Comparison of ENCODE assay signal across 22 cellular contexts in the genomic region with DNA sequence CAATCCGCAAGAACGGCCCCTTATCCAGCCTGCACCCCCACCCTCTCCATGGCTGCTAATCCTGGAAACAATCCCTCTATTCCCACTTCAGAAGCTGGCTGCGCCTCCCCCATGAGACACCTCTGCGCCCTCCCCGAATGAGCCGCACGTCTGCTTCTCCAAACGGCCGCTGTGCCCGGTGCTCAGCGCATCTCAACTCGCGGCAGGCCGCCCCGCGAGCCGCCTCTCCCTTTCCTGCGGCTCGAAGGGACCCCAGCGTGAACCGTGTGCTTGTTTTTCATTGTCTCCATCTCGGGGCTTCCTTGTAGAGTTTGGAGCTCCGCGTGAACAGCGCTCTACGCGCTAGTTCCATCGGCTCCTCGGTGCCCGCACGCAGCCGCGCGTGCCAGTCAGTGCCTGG. TPM values are rescaled to one million over a fixed set of nuclear protein-coding genes. Genes with fewer than 3 reads are reported as not detected.
DNase-seq lines count a peak whose midpoint lies in the region; ATAC-seq lines count a peak whose summit lies in the region.
"Had no signal": no experiment of that assay in that cellular context is flagged by ENCODE, and none has a peak within 500 bp of the region (broad histone marks: within the 10 kb centered on the region; RNA-seq: fewer than 3 reads in every experiment).

No MANE protein-coding gene starts in this region.

- no peak overlapping the region for H3K27ac Mint-ChIP-seq in T-helper 1 cell treated with Interleukin-12 subunit alpha and Interleukin-12 subunit beta and Interleukin-4 antibody, amounts not matched to agents 30 μg/mL and 1 μg/mL, for 36 hours
- H3K27ac Mint-ChIP-seq in naive thymus-derived CD8-positive, alpha-beta T cell, result peak overlapping the region in 2 of 10 donors; percentile 40 to 53
- H3K27ac Mint-ChIP-seq in activated CD8-positive, alpha-beta T cell treated with anti-CD3 and anti-CD28 coated beads, Interleukin-2, amount 10 ng/mL, durations not matched to agents 7 days and 5 days, result no peak overlapping the region
- H3K27ac Mint-ChIP-seq: activated B cell treated with CpG ODN at 0.5 μM for 24 hours, immature natural killer cell had no signal

- DNase-seq in T-helper 1 cell (no peak), COLO668 (lab: John Stamatoyannopoulos, UW; ENCODE audit: unreplicated experiment) (peak; percentile 18), NCI-H748 treated with DMSO at 0.1 percent for 48 hours (lab: John Stamatoyannopoulos, UW) (no peak)
- peak in 1 of 10 donors; percentile 12 for DNase-seq in naive thymus-derived CD8-positive, alpha-beta T cell
- DNase-seq in activated CD4-positive, alpha-beta T cell treated with anti-CD3 and anti-CD28 coated beads for 1 hour, result no peak
- DNase-seq in activated CD8-positive, alpha-beta T cell treated with anti-CD3 and anti-CD28 coated beads, Interleukin-2, amount 10 ng/mL, durations not matched to agents 7 days and 5 days, result no peak
- DNase-seq: activated B cell treated with CpG ODN at 0.5 μM for 24 hours; effector CD4-positive, alpha-beta T cell; esophagus squamous epithelium; immature natural killer cell; MM.1S; NCI-H1694 treated with DMSO at 0.1 percent for 48 hours; NCI-H446 treated with DMSO at 0.1 percent for 48 hours; right cardiac atrium had no signal

- H3K27me3 Mint-ChIP-seq in T-helper 1 cell treated with Interleukin-12 subunit alpha and Interleukin-12 subunit beta and Interleukin-4 antibody, amounts not matched to agents 30 μg/mL and 1 μg/mL, for 36 hours (ENCODE audit: low read depth), result peaks cover 24% of the 10 kb centered on the region
- peaks cover 0 to 26% (median 14%) of the 10 kb centered on the region in 5 donors for H3K27me3 Mint-ChIP-seq in naive thymus-derived CD8-positive, alpha-beta T cell
- peaks cover 20% of the 10 kb centered on the region for H3K27me3 Mint-ChIP-seq in activated CD8-positive, alpha-beta T cell treated with anti-CD3 and anti-CD28 coated beads, Interleukin-2, amount 10 ng/mL, durations not matched to agents 7 days and 5 days (ENCODE audit: low read depth)

- H3K9me3 Mint-ChIP-seq in T-helper 1 cell treated with Interleukin-12 subunit alpha and Interleukin-12 subunit beta and Interleukin-4 antibody, amounts not matched to agents 30 μg/mL and 1 μg/mL, for 36 hours, result no peaks in the 10 kb centered on the region
- no peaks in the 10 kb centered on the region for H3K9me3 Mint-ChIP-seq in naive thymus-derived CD8-positive, alpha-beta T cell
- no peaks in the 10 kb centered on the region for H3K9me3 Mint-ChIP-seq in activated CD8-positive, alpha-beta T cell treated with anti-CD3 and anti-CD28 coated beads, Interleukin-2, amount 10 ng/mL, durations not matched to agents 7 days and 5 days (ENCODE audit: insufficient read depth)
- H3K9me3 Mint-ChIP-seq: activated B cell treated with CpG ODN at 0.5 μM for 24 hours, immature natural killer cell, neural crest cell had no signal

- H3K4me1 Mint-ChIP-seq in T-helper 1 cell treated with Interleukin-12 subunit alpha and Interleukin-12 subunit beta and Interleukin-4 antibody, amounts not matched to agents 30 μg/mL and 1 μg/mL, for 36 hours (ENCODE audit: low read depth), result peaks cover 30% of the 10 kb centered on the region
- H3K4me1 Mint-ChIP-seq in naive thymus-derived CD8-positive, alpha-beta T cell, result peaks cover 12 to 19% (median 16%) of the 10 kb centered on the region in 4 donors
- peaks cover 29% of the 10 kb centered on the region for H3K4me1 Mint-ChIP-seq in activated CD8-positive, alpha-beta T cell treated with anti-CD3 and anti-CD28 coated beads, Interleukin-2, amount 10 ng/mL, durations not matched to agents 7 days and 5 days (ENCODE audit: low read depth)

- H3K4me3 Mint-ChIP-seq in T-helper 1 cell treated with Interleukin-12 subunit alpha and Interleukin-12 subunit beta and Interleukin-4 antibody, amounts not matched to agents 30 μg/mL and 1 μg/mL, for 36 hours, result peak overlapping the region; percentile 8
- H3K4me3 Mint-ChIP-seq in naive thymus-derived CD8-positive, alpha-beta T cell, result peak overlapping the region in 9 of 10 donors; percentile 22 to 72 (median 56)
- no peak overlapping the region for H3K4me3 Mint-ChIP-seq in activated CD8-positive, alpha-beta T cell treated with anti-CD3 and anti-CD28 coated beads, Interleukin-2, amount 10 ng/mL, durations not matched to agents 7 days and 5 days
- H3K4me3 Mint-ChIP-seq: activated B cell treated with CpG ODN at 0.5 μM for 24 hours, immature natural killer cell, neural crest cell had no signal

- ATAC-seq in naive thymus-derived CD8-positive, alpha-beta T cell, result no peak
- no peak for ATAC-seq in activated CD8-positive, alpha-beta T cell treated with anti-CD3 and anti-CD28 coated beads, Interleukin-2, amount 10 ng/mL, durations not matched to agents 7 days and 5 days
- ATAC-seq: A549, HepG2, right cardiac atrium had no signal

- peaks cover 5% of the 10 kb centered on the region for H3K36me3 Mint-ChIP-seq in T-helper 1 cell treated with Interleukin-12 subunit alpha and Interleukin-12 subunit beta and Interleukin-4 antibody, amounts not matched to agents 30 μg/mL and 1 μg/mL, for 36 hours (ENCODE audit: low read depth)
- peaks cover 0 to 2% (median 0%) of the 10 kb centered on the region in 3 donors for H3K36me3 Mint-ChIP-seq in naive thymus-derived CD8-positive, alpha-beta T cell
- H3K36me3 Mint-ChIP-seq in activated CD8-positive, alpha-beta T cell treated with anti-CD3 and anti-CD28 coated beads, Interleukin-2, amount 10 ng/mL, durations not matched to agents 7 days and 5 days (ENCODE audit: low read depth), result peaks cover 2% of the 10 kb centered on the region

- CTCF ChIA-PET in activated CD8-positive, alpha-beta T cell treated with anti-CD3 and anti-CD28 coated beads, Interleukin-2, amount 10 ng/mL, durations not matched to agents 7 days and 5 days (lab: Charles Lee), result interaction anchor here (0.7 to 4.8 kb wide), 3 partner anchors 51 to 58 kb away, joined by 3 to 23 read pairs (median 3); no protein-coding TSS in a partner anchor

- POLR2A ChIA-PET in naive thymus-derived CD8-positive, alpha-beta T cell (lab: Charles Lee), result interaction anchor here (0.7 to 1.4 kb wide), 5 partner anchors 11 to 107 kb away, joined by 3 to 7 read pairs (median 4); no protein-coding TSS in a partner anchor
- POLR2A ChIA-PET in activated CD8-positive, alpha-beta T cell treated with anti-CD3 and anti-CD28 coated beads, Interleukin-2, amount 10 ng/mL, durations not matched to agents 7 days and 5 days (lab: Charles Lee), result no interaction called here

- peak overlapping the region; percentile 73 for H3K27ac ChIP-seq in cingulate gyrus (ENCODE audit: low read depth, low read length)
- H3K27ac ChIP-seq: A549, esophagus squamous epithelium, stomach had no signal

RNA-seq across cellular contexts. Expression of gene FXYD4, which starts 20.8 kb away (rescaled TPM):
- total RNA-seq in naive thymus-derived CD8-positive, alpha-beta T cell, result not detected
- polyA plus RNA-seq in naive thymus-derived CD8-positive, alpha-beta T cell, result not detected
- not detected for total RNA-seq in activated CD8-positive, alpha-beta T cell treated with anti-CD3 and anti-CD28 coated beads, Interleukin-2, amount 10 ng/mL, durations not matched to agents 7 days and 5 days
- total RNA-seq: activated B cell treated with CpG ODN at 0.5 μM for 24 hours; bronchial epithelial cell; esophagus squamous epithelium; HepG2; neural crest cell; right cardiac atrium; stomach; T-helper 1 cell treated with Interleukin-12 subunit alpha and Interleukin-12 subunit beta and Interleukin-4 antibody, amounts not matched to agents 30 ng/mL and 1 ng/mL, for 36 hours had no signal
- polyA plus RNA-seq: A549, HepG2, immature natural killer cell, right cardiac atrium had no signal

RNA-seq across cellular contexts. Expression of gene HNRNPF, which starts 58.3 kb away (rescaled TPM):
- 100 to 1,000 TPM; 155 to 168 TPM for total RNA-seq in naive thymus-derived CD8-positive, alpha-beta T cell
- polyA plus RNA-seq in naive thymus-derived CD8-positive, alpha-beta T cell, result 100 to 1,000 TPM; 160 to 202 (median 174) TPM
- 100 to 1,000 TPM; 512 to 515 TPM for total RNA-seq in activated CD8-positive, alpha-beta T cell treated with anti-CD3 and anti-CD28 coated beads, Interleukin-2, amount 10 ng/mL, durations not matched to agents 7 days and 5 days
